In genomic region chrX:154380787-154381186, GRCh38 we compare ENCODE assay signal across 9 cellular contexts. TPM values are rescaled to one million over a fixed set of nuclear protein-coding genes. Genes with fewer than 3 reads are reported as not detected.
DNase-seq lines count a peak whose midpoint lies in the region; ATAC-seq and TF ChIP-seq lines count a peak whose summit lies in the region.
"Had no signal": no experiment of that assay in that cellular context is flagged by ENCODE, and none has a peak within 500 bp of the region (broad histone marks: within the 10 kb centered on the region; RNA-seq: fewer than 3 reads in every experiment).

No MANE protein-coding gene starts in this region.

- no peaks in the 10 kb centered on the region for H3K36me3 Mint-ChIP-seq in T-cell

- H3K4me3 Mint-ChIP-seq in T-cell = peak overlapping the region; percentile 77 to 84 (median 81)

- DNase-seq in GM12865 (ENCODE audit: low read depth) (no peak), T-cell (no peak), fibroblast of mammary gland (ENCODE audit: low read depth) (no peak), gastrocnemius medialis (no peak), DMS153 treated with DMSO at 0.1 percent for 48 hours (lab: John Stamatoyannopoulos, UW; ENCODE audit: unreplicated experiment) (no peak), C1 segment of cervical spinal cord (lab: John Stamatoyannopoulos, UW) (no peak), CD1c-positive myeloid dendritic cell (ENCODE audit: extremely low spot score) (no peak), NOMO-1 treated with dmso at 0.1 percent for 144 hours (lab: John Stamatoyannopoulos, UW; ENCODE audit: unreplicated experiment) (no peak)
- DNase-seq: OCI-M1 had no signal

- H3K4me1 Mint-ChIP-seq in T-cell = peaks cover 15 to 17% (median 15%) of the 10 kb centered on the region in 3 donors

- TF ChIP-seq CTCF in GM12865 (IDR thresholded peaks at IDR 0.05; ENCODE audit: insufficient read depth, low read depth, low read length, missing control alignments) (no peak), fibroblast of mammary gland (conservative IDR thresholded peaks at IDR 0.05; ENCODE audit: control insufficient read depth, insufficient read depth, low read depth, low read length) (no peak), gastrocnemius medialis (IDR thresholded peaks at IDR 0.05 in 4 of 5, conservative IDR thresholded peaks at IDR 0.05 in 1 of 5) (no peak)

- H3K9me3 Mint-ChIP-seq in T-cell = no peaks in the 10 kb centered on the region

- H3K36me3 ChIP-seq in gastrocnemius medialis = no peaks in the 10 kb centered on the region

- H3K4me3 ChIP-seq in GM12865 (ENCODE audit: low read depth, low read length) = 0 out of 2 replicates have a peak overlapping the region, but pooled peaks have one; percentile 78
- peak overlapping the region; percentile 71 for H3K4me3 ChIP-seq in fibroblast of mammary gland (ENCODE audit: control insufficient read depth, low read depth, low read length)
- no peak overlapping the region for H3K4me3 ChIP-seq in gastrocnemius medialis

- peaks cover 4 to 10% of the 10 kb centered on the region in 2 donors for H3K4me1 ChIP-seq in gastrocnemius medialis

- no peaks in the 10 kb centered on the region for H3K27me3 Mint-ChIP-seq in T-cell

- in situ Hi-C loops in gastrocnemius medialis (cut with MboI; ENCODE audit: low sequenced_read_pairs in 4 of 4) = no loop called here

- POLR2A ChIA-PET in T-cell (lab: Charles Lee) = interaction anchor here in 1 of 2 donors (0.6 kb wide), 1 partner anchor 109 kb away, joined by 4 read pairs; no protein-coding TSS in a partner anchor

- no peaks in the 10 kb centered on the region for H3K27me3 ChIP-seq in gastrocnemius medialis

- H3K9me3 ChIP-seq in gastrocnemius medialis = no peaks in the 10 kb centered on the region

- TF ChIP-seq POLR2A in gastrocnemius medialis (IDR thresholded peaks at IDR 0.05) = no peak

- H3K27ac Mint-ChIP-seq in T-cell = peak overlapping the region; percentile 74 to 93

- peak overlapping the region; percentile 83 to 96 (median 96) for H3K27ac ChIP-seq in gastrocnemius medialis

- CTCF ChIA-PET in T-cell (lab: Charles Lee) = no interaction called here

- ATAC-seq in T-cell (replicated peaks in 1 of 4) (no peak), gastrocnemius medialis (no peak)

- intact Hi-C loops in gastrocnemius medialis (cut with DNase I; ENCODE audit: low total_unique reads) = no loop called here

RNA-seq across cellular contexts. Expression of gene EMD, which starts 1.7 kb away (rescaled TPM):
- total RNA-seq in T-cell (100 to 1,000 TPM in 2 of 5 donors, 10 to 100 TPM in 3; 73.4 to 136 (median 80.4) TPM), gastrocnemius medialis (10 to 100 TPM; 36.2 to 61.5 (median 53.2) TPM)

RNA-seq across cellular contexts. Expression of gene FLNA, which starts 6.4 kb away (rescaled TPM):
- 1,000 to 10,000 TPM in 4 of 5 donors, 100 to 1,000 TPM in 1; 893 to 1,483 (median 1,268) TPM for total RNA-seq in T-cell
- total RNA-seq in gastrocnemius medialis = 100 to 1,000 TPM in 1 of 4 donors, 10 to 100 TPM in 3; 23.9 to 128 (median 88.9) TPM

RNA-seq across cellular contexts. Expression of gene RPL10, which starts 17.4 kb away (rescaled TPM):
- total RNA-seq in T-cell (1,000 to 10,000 TPM; 5,175 to 6,006 (median 5,765) TPM), gastrocnemius medialis (1,000 to 10,000 TPM; 3,899 to 6,066 (median 5,720) TPM)

RNA-seq across cellular contexts. Expression of gene DNASE1L1, which starts 28.3 kb away (rescaled TPM):
- total RNA-seq in T-cell = 10 to 100 TPM; 22.6 to 31.3 (median 25.5) TPM
- total RNA-seq in gastrocnemius medialis = 100 to 1,000 TPM in 3 of 4 donors, 10 to 100 TPM in 1; 88.4 to 148 (median 116) TPM

RNA-seq across cellular contexts. Expression of gene TAFAZZIN, which starts 30.6 kb away (rescaled TPM):
- 100 to 1,000 TPM in 3 of 5 donors, 10 to 100 TPM in 2; 89.8 to 144 (median 129) TPM for total RNA-seq in T-cell
- 10 to 100 TPM; 17.6 to 28.3 (median 20.1) TPM for total RNA-seq in gastrocnemius medialis

Comparison
In these comparisons a context has a peak if more than half of its experiments do, and no peak if none do; other contexts are left out.
1. H3K4me3 ChIP-seq: peak in GM12865 (single experiment) and fibroblast of mammary gland (single experiment); none in gastrocnemius medialis (0 of 4).
2. RNA of gene FLNA, which starts 6.4 kb away (total RNA-seq): 893 to 1,483 TPM in T-cell; 23.9 to 128 TPM in gastrocnemius medialis; every median in the first group is over 4 times any median in the second.